20 cellular contexts compared by ENCODE assay signal in genomic region chr1:190908691-190909090, GRCh38.
DNase-seq lines count a peak whose midpoint lies in the region; ATAC-seq, FAIRE-seq and TF ChIP-seq lines count a peak whose summit lies in the region.
"Had no signal": no experiment of that assay in that cellular context is flagged by ENCODE, and none has a peak within 500 bp of the region (broad histone marks: within the 10 kb centered on the region; RNA-seq: fewer than 3 reads in every experiment).

No MANE protein-coding gene starts in this region.

- H2AFZ ChIP-seq in SK-N-SH (ENCODE audit: low read depth) = peak overlapping the region; percentile 48; the same call in 1 of the 2 replicates

- no peak for TF ChIP-seq EP300 in SK-N-SH (IDR thresholded peaks at IDR 0.05; ENCODE audit: borderline replicate concordance in 1 of 2, low read depth in 1 of 2, low read length in 1 of 2)

- H3K36me3 ChIP-seq in SK-N-SH (replicated peaks in 1 of 2; ENCODE audit: control insufficient read depth in 1 of 2, insufficient read depth in 2 of 2, low read length in 1 of 2) (no peaks in the 10 kb centered on the region), adipocyte (ENCODE audit: control insufficient read depth, insufficient read depth, low read length, severe bottlenecking) (no peaks in the 10 kb centered on the region)
- H3K36me3 ChIP-seq: BLaER1 treated with 17β-estradiol and CSF1 and Interleukin-3, amounts not matched to agents 10 nM and 100 nM had no signal

- H3K4me3 ChIP-seq in SK-N-SH (ENCODE audit: low read depth in 2 of 2, low read length in 1 of 2) (no peak overlapping the region), adipocyte (ENCODE audit: low read length) (no peak overlapping the region)
- H3K4me3 ChIP-seq: BLaER1 treated with 17β-estradiol and CSF1 and Interleukin-3, amounts not matched to agents 10 nM and 100 nM; GM12878 had no signal

- H3K27ac ChIP-seq in SK-N-SH (ENCODE audit: low read depth in 2 of 2, low read length in 1 of 2) = no peak overlapping the region
- H3K27ac ChIP-seq: 22Rv1; BLaER1 treated with 17β-estradiol and CSF1 and Interleukin-3, amounts not matched to agents 10 nM and 100 nM had no signal

- no peak for TF ChIP-seq CTCF in SK-N-SH (IDR thresholded peaks at IDR 0.05)

- POLR2A ChIA-PET in SK-N-SH (lab: Yijun Ruan, JAX) = no interaction called here

- no peaks in the 10 kb centered on the region for H3K79me2 ChIP-seq in SK-N-SH (ENCODE audit: insufficient read depth)

- no peak overlapping the region for H3K4me2 ChIP-seq in SK-N-SH
- H3K4me2 ChIP-seq: BLaER1 treated with 17β-estradiol and CSF1 and Interleukin-3, amounts not matched to agents 10 nM and 100 nM had no signal

- ATAC-seq in SK-N-SH treated with all-trans-retinoic acid at 6 μM for 48 hours (no peak), left ventricle myocardium superior (no peak)
- ATAC-seq: GM12878, Panc1 had no signal

- no peaks in the 10 kb centered on the region for H3K27me3 ChIP-seq in SK-N-SH (ENCODE audit: insufficient read depth)
- no peaks in the 10 kb centered on the region for H3K27me3 ChIP-seq in adipocyte (replicated peaks; ENCODE audit: control insufficient read depth, insufficient read depth, low read length)
- H3K27me3 ChIP-seq: BLaER1 treated with 17β-estradiol and CSF1 and Interleukin-3, amounts not matched to agents 10 nM and 100 nM had no signal

- no peak overlapping the region for H3K9ac ChIP-seq in SK-N-SH
- no peak overlapping the region for H3K9ac ChIP-seq in adipocyte (ENCODE audit: low read length)
- H3K9ac ChIP-seq: BLaER1 treated with 17β-estradiol and CSF1 and Interleukin-3, amounts not matched to agents 10 nM and 100 nM had no signal

- H3F3A ChIP-seq in SK-N-SH (replicated peaks; ENCODE audit: insufficient read depth) = peaks cover 6% of the 10 kb centered on the region

- no peak for DNase-seq in SK-N-SH
- peak; percentile 61 for DNase-seq in adipocyte (ENCODE audit: low read depth)
- peak; percentile 21 for DNase-seq in stromal cell of bone marrow (ENCODE audit: low read depth)
- no peak for DNase-seq in stimulated activated CD4-positive, alpha-beta T cell treated with anti-CD3 and anti-CD28 coated beads, Interleukin-1b, Interleukin-23, amount 100 ng/mL, for 48 hours
- DNase-seq in SIG-M5 treated with dmso at 0.1 percent for 504 hours (lab: John Stamatoyannopoulos, UW; ENCODE audit: unreplicated experiment) = no peak
- no peak for DNase-seq in left ventricle myocardium superior
- DNase-seq: DMS153, KG1, NCI-H1105 treated with DMSO at 0.1 percent for 48 hours, NCI-H187 treated with DMSO at 0.1 percent for 48 hours, NCI-H446, NCI-H748 treated with DMSO at 0.1 percent for 48 hours, SHP77 had no signal

- H3K9me3 ChIP-seq in SK-N-SH (no peaks in the 10 kb centered on the region), adipocyte (ENCODE audit: control insufficient read depth, low read length) (no peaks in the 10 kb centered on the region)

- intact Hi-C loops in left ventricle myocardium superior (cut with micrococcal nuclease) = no loop called here

- peak; percentile 18 for FAIRE-seq in endometrium (lab: Jason Lieb, UNC)
- FAIRE-seq: GM12878, GM18507 had no signal

- no peaks in the 10 kb centered on the region for H3K9me2 ChIP-seq in SK-N-SH

- H3K4me1 ChIP-seq in SK-N-SH (ENCODE audit: control insufficient read depth in 1 of 2, insufficient read depth in 2 of 2, low read depth in 1 of 2, low read length in 1 of 2) (peaks cover 0 to 13% of the 10 kb centered on the region in 2 experiments; a peak in 2 of 4 replicates), adipocyte (ENCODE audit: control insufficient read depth, insufficient read depth, low read length) (no peaks in the 10 kb centered on the region)
- H3K4me1 ChIP-seq: BLaER1 treated with 17β-estradiol and CSF1 and Interleukin-3, amounts not matched to agents 10 nM and 100 nM had no signal

- H4K20me1 ChIP-seq in SK-N-SH (ENCODE audit: insufficient read depth) = no peaks in the 10 kb centered on the region
- H4K20me1 ChIP-seq: BLaER1 treated with 17β-estradiol and CSF1 and Interleukin-3, amounts not matched to agents 10 nM and 100 nM had no signal

- TF ChIP-seq RAD21 in SK-N-SH (IDR thresholded peaks at IDR 0.05; ENCODE audit: low read length) = no peak

- CTCF ChIA-PET in SK-N-SH (lab: Yijun Ruan, JAX) = no interaction called here

TF ChIP-seq in SK-N-SH, 30 proteins besides CTCF, POLR2A, EP300 and RAD21:
- no peak for TF ChIP-seq MXI1 (IDR thresholded peaks at IDR 0.05; ENCODE audit: low read depth, low read length)
- TF ChIP-seq TEAD4 (IDR thresholded peaks at IDR 0.05; ENCODE audit: borderline replicate concordance, insufficient read depth) = no peak
- TF ChIP-seq RXRA (IDR thresholded peaks at IDR 0.05; ENCODE audit: borderline replicate concordance, low read depth) = no peak

TF ChIP-seq in SK-N-SH treated with all-trans-retinoic acid at 6 μM for 48 hours, 23 proteins besides CTCF, POLR2A, EP300 and RAD21 (continues in another document):
- no peak for TF ChIP-seq CSRNP3 (CRISPR knock-in tag; IDR thresholded peaks at IDR 0.05)
- no peak for TF ChIP-seq TOX (CRISPR knock-in tag; IDR thresholded peaks at IDR 0.05; ENCODE audit: borderline replicate concordance)
- no peak for TF ChIP-seq CREB5 (CRISPR knock-in tag; IDR thresholded peaks at IDR 0.05; ENCODE audit: low read depth)
- no peak for TF ChIP-seq TCF4 (CRISPR knock-in tag; IDR thresholded peaks at IDR 0.05; ENCODE audit: borderline replicate concordance)
- TF ChIP-seq SNAI2 (CRISPR knock-in tag; IDR thresholded peaks at IDR 0.05) = no peak
- TF ChIP-seq ESRRG (CRISPR knock-in tag; IDR thresholded peaks at IDR 0.05) = no peak
- TF ChIP-seq ZFP3 (CRISPR knock-in tag; IDR thresholded peaks at IDR 0.05) = no peak
- no peak for TF ChIP-seq ZC3H10 (CRISPR knock-in tag; IDR thresholded peaks at IDR 0.05)
- no peak for TF ChIP-seq OSR1 (CRISPR knock-in tag; IDR thresholded peaks at IDR 0.05)
- TF ChIP-seq, protein P1, sequence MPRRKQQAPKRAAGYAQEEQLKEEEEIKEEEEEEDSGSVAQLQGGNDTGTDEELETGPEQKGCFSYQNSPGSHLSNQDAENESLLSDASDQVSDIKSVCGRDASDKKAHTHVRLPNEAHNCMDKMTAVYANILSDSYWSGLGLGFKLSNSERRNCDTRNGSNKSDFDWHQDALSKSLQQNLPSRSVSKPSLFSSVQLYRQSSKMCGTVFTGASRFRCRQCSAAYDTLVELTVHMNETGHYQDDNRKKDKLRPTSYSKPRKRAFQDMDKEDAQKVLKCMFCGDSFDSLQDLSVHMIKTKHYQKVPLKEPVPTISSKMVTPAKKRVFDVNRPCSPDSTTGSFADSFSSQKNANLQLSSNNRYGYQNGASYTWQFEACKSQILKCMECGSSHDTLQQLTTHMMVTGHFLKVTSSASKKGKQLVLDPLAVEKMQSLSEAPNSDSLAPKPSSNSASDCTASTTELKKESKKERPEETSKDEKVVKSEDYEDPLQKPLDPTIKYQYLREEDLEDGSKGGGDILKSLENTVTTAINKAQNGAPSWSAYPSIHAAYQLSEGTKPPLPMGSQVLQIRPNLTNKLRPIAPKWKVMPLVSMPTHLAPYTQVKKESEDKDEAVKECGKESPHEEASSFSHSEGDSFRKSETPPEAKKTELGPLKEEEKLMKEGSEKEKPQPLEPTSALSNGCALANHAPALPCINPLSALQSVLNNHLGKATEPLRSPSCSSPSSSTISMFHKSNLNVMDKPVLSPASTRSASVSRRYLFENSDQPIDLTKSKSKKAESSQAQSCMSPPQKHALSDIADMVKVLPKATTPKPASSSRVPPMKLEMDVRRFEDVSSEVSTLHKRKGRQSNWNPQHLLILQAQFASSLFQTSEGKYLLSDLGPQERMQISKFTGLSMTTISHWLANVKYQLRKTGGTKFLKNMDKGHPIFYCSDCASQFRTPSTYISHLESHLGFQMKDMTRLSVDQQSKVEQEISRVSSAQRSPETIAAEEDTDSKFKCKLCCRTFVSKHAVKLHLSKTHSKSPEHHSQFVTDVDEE (CRISPR knock-in tag; IDR thresholded peaks at IDR 0.05) = no peak
- no peak for TF ChIP-seq ISL1 (CRISPR knock-in tag; IDR thresholded peaks at IDR 0.05)
- TF ChIP-seq, protein P2, sequence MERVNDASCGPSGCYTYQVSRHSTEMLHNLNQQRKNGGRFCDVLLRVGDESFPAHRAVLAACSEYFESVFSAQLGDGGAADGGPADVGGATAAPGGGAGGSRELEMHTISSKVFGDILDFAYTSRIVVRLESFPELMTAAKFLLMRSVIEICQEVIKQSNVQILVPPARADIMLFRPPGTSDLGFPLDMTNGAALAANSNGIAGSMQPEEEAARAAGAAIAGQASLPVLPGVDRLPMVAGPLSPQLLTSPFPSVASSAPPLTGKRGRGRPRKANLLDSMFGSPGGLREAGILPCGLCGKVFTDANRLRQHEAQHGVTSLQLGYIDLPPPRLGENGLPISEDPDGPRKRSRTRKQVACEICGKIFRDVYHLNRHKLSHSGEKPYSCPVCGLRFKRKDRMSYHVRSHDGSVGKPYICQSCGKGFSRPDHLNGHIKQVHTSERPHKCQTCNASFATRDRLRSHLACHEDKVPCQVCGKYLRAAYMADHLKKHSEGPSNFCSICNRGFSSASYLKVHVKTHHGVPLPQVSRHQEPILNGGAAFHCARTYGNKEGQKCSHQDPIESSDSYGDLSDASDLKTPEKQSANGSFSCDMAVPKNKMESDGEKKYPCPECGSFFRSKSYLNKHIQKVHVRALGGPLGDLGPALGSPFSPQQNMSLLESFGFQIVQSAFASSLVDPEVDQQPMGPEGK (CRISPR knock-in tag; IDR thresholded peaks at IDR 0.05; ENCODE audit: borderline replicate concordance) = no peak

Comparison
In these comparisons a context has a peak if more than half of its experiments do, and no peak if none do; other contexts are left out.
1. DNase-seq: peak in adipocyte (single experiment) and stromal cell of bone marrow (single experiment); none in SK-N-SH (single experiment), stimulated activated CD4-positive, alpha-beta T cell treated with anti-CD3 and anti-CD28 coated beads, Interleukin-1b, Interleukin-23, amount 100 ng/mL, for 48 hours (single experiment), SIG-M5 treated with dmso at 0.1 percent for 504 hours (single experiment) and left ventricle myocardium superior (single experiment).